ENCODE assay signal across 1 cellular context in the genomic region with DNA sequence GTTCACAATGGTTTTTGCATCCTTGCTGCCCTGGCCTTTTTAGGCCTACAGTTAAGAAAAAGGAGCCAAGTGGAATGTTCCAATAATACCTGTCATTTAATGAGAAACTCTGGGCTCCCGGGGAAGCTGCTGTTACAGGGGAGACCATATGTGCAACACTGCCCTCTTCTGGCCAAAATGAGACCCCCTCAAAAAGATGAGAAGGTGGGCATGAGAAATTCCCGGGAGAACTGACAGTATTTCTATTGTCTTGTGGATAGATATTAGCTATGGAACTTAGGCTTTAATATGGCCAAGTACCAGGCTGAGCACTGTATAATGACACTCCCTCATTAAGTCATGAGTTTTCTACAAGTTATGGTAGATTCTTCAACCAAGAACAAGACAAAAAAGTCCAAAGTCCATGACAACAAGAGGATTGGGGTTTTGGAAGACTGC.
TF ChIP-seq lines count a peak whose summit lies in the region.

No MANE protein-coding gene starts in this region.

TF ChIP-seq in GM23338, 12 proteins besides CTCF, POLR2A, EP300 and RAD21 (continued from another document):
- TF ChIP-seq ZNF114 (CRISPR knock-in tag; IDR thresholded peaks at IDR 0.05) (no peak), POLR2AphosphoS5 (IDR thresholded peaks at IDR 0.05; ENCODE audit: low read depth) (no peak), JUNB (IDR thresholded peaks at IDR 0.05; ENCODE audit: unreplicated experiment) (no peak)
- TF ChIP-seq, protein P1, sequence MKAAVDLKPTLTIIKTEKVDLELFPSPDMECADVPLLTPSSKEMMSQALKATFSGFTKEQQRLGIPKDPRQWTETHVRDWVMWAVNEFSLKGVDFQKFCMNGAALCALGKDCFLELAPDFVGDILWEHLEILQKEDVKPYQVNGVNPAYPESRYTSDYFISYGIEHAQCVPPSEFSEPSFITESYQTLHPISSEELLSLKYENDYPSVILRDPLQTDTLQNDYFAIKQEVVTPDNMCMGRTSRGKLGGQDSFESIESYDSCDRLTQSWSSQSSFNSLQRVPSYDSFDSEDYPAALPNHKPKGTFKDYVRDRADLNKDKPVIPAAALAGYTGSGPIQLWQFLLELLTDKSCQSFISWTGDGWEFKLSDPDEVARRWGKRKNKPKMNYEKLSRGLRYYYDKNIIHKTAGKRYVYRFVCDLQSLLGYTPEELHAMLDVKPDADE (IDR thresholded peaks at IDR 0.05): no peak
TF ChIP-seq in GM23338: peak in this region for 0.
